1 cellular context compared by ENCODE assay signal in genomic region chr6:14371530-14371929, GRCh38.
TF ChIP-seq lines count a peak whose summit lies in the region.

No MANE protein-coding gene starts in this region.

TF ChIP-seq in GM23338, 12 proteins besides CTCF, POLR2A, EP300 and RAD21 (continued from another document):
- TF ChIP-seq ZNF462 (CRISPR knock-in tag; IDR thresholded peaks at IDR 0.05) (no peak), NANOG (IDR thresholded peaks at IDR 0.05; ENCODE audit: borderline replicate concordance) (no peak), STAT1 (IDR thresholded peaks at IDR 0.05; ENCODE audit: unreplicated experiment) (no peak), EZH2phosphoT487 (IDR thresholded peaks at IDR 0.05; ENCODE audit: unreplicated experiment) (no peak), ETS1 (IDR thresholded peaks at IDR 0.05) (no peak), ZNF331 (CRISPR knock-in tag; IDR thresholded peaks at IDR 0.05; ENCODE audit: low read depth) (no peak), EZH2 (IDR thresholded peaks at IDR 0.05; ENCODE audit: low read depth, unreplicated experiment) (no peak), ZNF114 (CRISPR knock-in tag; IDR thresholded peaks at IDR 0.05) (no peak), POLR2AphosphoS5 (IDR thresholded peaks at IDR 0.05; ENCODE audit: low read depth) (no peak)
